Comparison of ENCODE assay signal across 27 cellular contexts in the genomic region with DNA sequence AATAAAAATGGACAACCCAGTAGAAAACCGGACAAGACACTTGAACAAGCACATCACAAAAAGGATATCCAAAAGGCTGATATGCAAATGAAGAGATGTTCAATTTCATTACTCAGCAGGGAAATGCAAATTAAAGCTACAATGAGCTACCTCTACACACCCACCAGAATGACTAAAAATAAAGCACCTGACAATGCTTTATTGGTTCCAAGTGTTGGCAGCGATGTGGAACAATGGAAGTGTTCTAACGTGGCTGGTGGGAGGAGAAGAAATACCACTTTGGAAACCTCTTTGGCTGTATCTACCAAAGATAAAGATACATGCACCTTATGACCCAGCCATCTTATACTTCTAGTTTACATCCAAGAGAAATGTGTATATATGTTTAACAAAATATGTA. TPM values are rescaled to one million over a fixed set of nuclear protein-coding genes. Genes with fewer than 3 reads are reported as not detected.
"Had no signal": no experiment of that assay in that cellular context is flagged by ENCODE, and none has a peak within 500 bp of the region (broad histone marks: within the 10 kb centered on the region; RNA-seq: fewer than 3 reads in every experiment).

No MANE protein-coding gene starts in this region.

- H3K9ac ChIP-seq: parathyroid adenoma had no signal

- H3K79me2 ChIP-seq: parathyroid adenoma had no signal

- H3K27me3 ChIP-seq: right lobe of liver had no signal

- H3K27ac ChIP-seq: body of pancreas, heart left ventricle, parathyroid adenoma, right lobe of liver, stomach, uterus, VCaP had no signal

- DNase-seq: activated CD4-positive, alpha-beta T cell treated with anti-CD3 and anti-CD28 coated beads, Interleukin-2, amount 50 U/mL, for 1 hour; activated CD8-positive, alpha-beta T cell treated with anti-CD3 and anti-CD28 coated beads, Interleukin-2, amount 10 ng/mL, durations not matched to agents 7 days and 5 days; activated gamma-delta T cell; activated naive CD4-positive, alpha-beta T cell treated with anti-CD3 and anti-CD28 coated beads, Interleukin-2, amount 50 U/mL, for 16 hours; activated naive CD8-positive, alpha-beta T cell treated with anti-CD3 and anti-CD28 coated beads, Interleukin-2, amount 50 U/mL, for 24 hours; anterior cingulate cortex; body of pancreas; effector memory CD8-positive, alpha-beta T cell; heart left ventricle; left cardiac atrium; nephron progenitor cell; right lobe of liver; stimulated activated CD4-positive, alpha-beta T cell treated with anti-CD3 and anti-CD28 coated beads, Interleukin-1b, Interleukin-23, amount 100 ng/mL, for 48 hours; stomach; trophoblast cell; uterus had no signal

- H2AFZ ChIP-seq: parathyroid adenoma had no signal

- H3K9me3 ChIP-seq: body of pancreas, heart left ventricle, right lobe of liver, stomach, uterus had no signal

- H3K36me3 ChIP-seq: heart left ventricle, right lobe of liver, stomach, uterus had no signal

- H3K4me1 ChIP-seq: right lobe of liver had no signal

- ATAC-seq: activated CD4-positive, CD25-positive, alpha-beta regulatory T cell treated with anti-CD3 and anti-CD28 coated beads, Interleukin-2, amount 50 U/mL, for 24 hours; activated CD8-positive, alpha-beta T cell treated with anti-CD3 and anti-CD28 coated beads, Interleukin-2, amount 10 ng/mL, durations not matched to agents 7 days and 5 days; activated naive CD8-positive, alpha-beta T cell treated with anti-CD3 and anti-CD28 coated beads, Interleukin-2, amount 50 U/mL, for 24 hours; body of pancreas; effector memory CD8-positive, alpha-beta T cell; heart left ventricle; left cardiac atrium; right lobe of liver; stimulated activated effector memory CD8-positive, alpha-beta T cell treated with anti-CD3 and anti-CD28 coated beads, Interleukin-12 subunit alpha, Interleukin-12 subunit beta, amount 100 ng/mL, for 72 hours had no signal

- H3K4me3 ChIP-seq: body of pancreas, heart left ventricle, right lobe of liver, skin epidermis, stomach, uterus had no signal

RNA-seq across cellular contexts. Expression of a gene that starts 3.7 kb away (rescaled TPM):
- total RNA-seq: activated CD8-positive, alpha-beta T cell treated with anti-CD3 and anti-CD28 coated beads, Interleukin-2, amount 10 ng/mL, durations not matched to agents 7 days and 5 days; activated T-helper 1 cell treated with anti-CD3 and anti-CD28 coated beads, Interleukin-12 subunit alpha, Interleukin-12 subunit beta, Interleukin-2, Interleukin-4 antibody, amounts not matched to agents 30 ng/mL and 10 ng/mL and 1 ng/mL, durations not matched to agents 14 hours and 24 hours and 36 hours; body of pancreas; dermis microvascular lymphatic vessel endothelial cell; heart left ventricle; left cardiac atrium; myocyte; right lobe of liver; stomach; T-helper 2 cell treated with Interferon-gamma antibody and Interleukin-4, amounts not matched to agents 100 ng/mL and 5 ng/mL, for 36 hours; temporal lobe had no signal
- polyA plus RNA-seq: heart left ventricle, liver, stomach had no signal

RNA-seq across cellular contexts. Expression of a gene that starts 48.1 kb away (rescaled TPM):
- total RNA-seq: activated CD8-positive, alpha-beta T cell treated with anti-CD3 and anti-CD28 coated beads, Interleukin-2, amount 10 ng/mL, durations not matched to agents 7 days and 5 days had no signal
